In the genomic region with DNA sequence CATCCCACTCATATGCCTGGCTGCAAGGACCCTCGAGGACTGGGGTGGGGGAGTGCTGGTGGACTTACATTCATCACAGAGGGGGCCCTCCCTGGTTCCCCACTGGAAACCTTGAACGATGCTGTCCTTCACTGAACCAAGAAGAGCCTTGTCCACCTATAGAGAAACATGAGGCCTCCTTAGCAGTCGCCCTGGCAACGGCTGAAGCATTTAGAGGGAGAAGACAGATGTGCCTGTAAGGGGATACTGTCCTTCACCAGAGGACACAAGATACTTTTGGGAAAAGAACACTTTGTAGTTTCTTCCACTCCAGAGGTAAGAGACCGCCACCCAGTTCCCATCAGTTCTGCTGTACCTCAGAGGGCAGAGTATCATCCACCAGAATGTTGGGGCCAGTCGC, we compare ENCODE assay signal across 22 cellular contexts. TPM values are rescaled to one million over a fixed set of nuclear protein-coding genes. Genes with fewer than 3 reads are reported as not detected.
"Had no signal": no experiment of that assay in that cellular context is flagged by ENCODE, and none has a peak within 500 bp of the region (broad histone marks: within the 10 kb centered on the region; RNA-seq: fewer than 3 reads in every experiment).

No MANE protein-coding gene starts in this region.

- DNase-seq: effector CD4-positive, alpha-beta T cell; endodermal cell; foreskin melanocyte; hippocampal formation; mammary epithelial cell; mucosa of descending colon; naive thymus-derived CD8-positive, alpha-beta T cell; ovary; sigmoid colon; stimulated activated CD4-positive, alpha-beta T cell treated with anti-CD3 and anti-CD28 coated beads, Interleukin-2, amount 100 ng/mL, for 24 hours; stimulated activated CD4-positive, alpha-beta T cell treated with anti-CD3 and anti-CD28 coated beads, Interleukin-4, amount 100 ng/mL, for 4 hours; stimulated activated naive CD4-positive, alpha-beta T cell treated with Interleukin-2 at 50 U/mL for 16 hours; trophoblast cell had no signal

- H3K9me3 ChIP-seq: heart left ventricle, mucosa of descending colon, ovary, right atrium auricular region, sigmoid colon had no signal

- ATAC-seq: heart left ventricle; left lobe of liver; mucosa of descending colon; naive thymus-derived CD8-positive, alpha-beta T cell had no signal

- H3K27me3 ChIP-seq: heart left ventricle, ovary, right atrium auricular region, sigmoid colon had no signal

- H3K4me1 ChIP-seq: heart left ventricle, sigmoid colon had no signal

- H3K27me3 Mint-ChIP-seq: naive thymus-derived CD8-positive, alpha-beta T cell had no signal

- H3K9me3 Mint-ChIP-seq: endodermal cell; naive thymus-derived CD8-positive, alpha-beta T cell; neural crest cell had no signal

- H3K27ac Mint-ChIP-seq: endodermal cell had no signal

- H3K4me3 ChIP-seq: coronary artery, heart left ventricle, mucosa of descending colon, ovary, right atrium auricular region, sigmoid colon, skin epidermis had no signal

- H3K4me3 Mint-ChIP-seq: endodermal cell; naive thymus-derived CD8-positive, alpha-beta T cell; neural crest cell had no signal

- H3K27ac ChIP-seq: coronary artery, heart left ventricle, ovary, right atrium auricular region, sigmoid colon, skin epidermis had no signal

- H3K4me1 Mint-ChIP-seq: endodermal cell, neural crest cell had no signal

- H3K36me3 ChIP-seq: ovary had no signal

RNA-seq across cellular contexts. Expression of a gene that starts 6.5 kb away (rescaled TPM):
- total RNA-seq: dermis microvascular lymphatic vessel endothelial cell; endodermal cell; glomerular endothelial cell; kidney epithelial cell; left lobe of liver; mammary epithelial cell; naive thymus-derived CD8-positive, alpha-beta T cell; neural crest cell had no signal

RNA-seq across cellular contexts. Expression of a gene that starts 24.1 kb away (rescaled TPM):
- total RNA-seq: naive thymus-derived CD8-positive, alpha-beta T cell had no signal
